ENCODE assay signal across 12 cellular contexts in the genomic region with DNA sequence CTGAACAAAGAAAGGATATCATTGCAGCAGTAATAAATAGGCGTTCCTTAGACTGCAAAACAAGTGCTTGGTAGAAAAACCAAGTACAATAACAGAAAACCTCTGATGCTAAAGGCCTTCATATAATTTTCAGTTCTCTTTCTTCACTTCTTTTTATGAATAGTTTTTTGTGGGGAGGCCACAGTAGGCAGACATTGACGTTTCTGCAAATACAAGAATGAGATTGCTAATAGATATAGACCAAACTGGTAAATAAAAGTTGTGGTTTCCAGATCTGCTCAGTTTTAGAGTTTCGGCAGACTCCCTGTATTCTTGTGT. TPM values are rescaled to one million over a fixed set of nuclear protein-coding genes. Genes with fewer than 3 reads are reported as not detected.
DNase-seq lines count a peak whose midpoint lies in the region; ATAC-seq and TF ChIP-seq lines count a peak whose summit lies in the region.
"Had no signal": no experiment of that assay in that cellular context is flagged by ENCODE, and none has a peak within 500 bp of the region (broad histone marks: within the 10 kb centered on the region; RNA-seq: fewer than 3 reads in every experiment).

No MANE protein-coding gene starts in this region.

- WGBS in spleen, 5 donors, result 44 to 55% (median 48%) methylated on average over 3 of the region's 3 CpGs

- DNase-seq in activated T-cell treated with anti-CD3 and anti-CD28 coated beads, Interleukin-2, amount 50 U/mL, for 24 hours, result no peak
- no peak for DNase-seq in activated T-cell treated with anti-CD3 and anti-CD28 coated beads, Interleukin-2, amount 50 U/mL, for 48 hours
- DNase-seq in spleen (no peak), left ventricle myocardium superior (no peak), coronary artery (ENCODE audit: low spot score) (no peak), foreskin fibroblast (no peak)
- DNase-seq: NCI-H524, psoas muscle, T1000 had no signal

- H3K4me3 Mint-ChIP-seq in activated T-cell treated with anti-CD3 and anti-CD28 coated beads, Interleukin-2, amount 50 U/mL, for 24 hours, result peak overlapping the region; percentile 57

- peaks cover 20% of the 10 kb centered on the region for H3K4me1 Mint-ChIP-seq in activated T-cell treated with anti-CD3 and anti-CD28 coated beads, Interleukin-2, amount 50 U/mL, for 24 hours (ENCODE audit: low read depth)

- TF ChIP-seq POLR2A in spleen (IDR thresholded peaks at IDR 0.05), result no peak

- no peaks in the 10 kb centered on the region for H3K27me3 ChIP-seq in spleen (replicated peaks in 1 of 7)

- H3K9me3 ChIP-seq in spleen, result peaks cover 0 to 16% (median 6%) of the 10 kb centered on the region in 8 donors
- H3K9me3 ChIP-seq: psoas muscle had no signal

- H3K27ac ChIP-seq in spleen (peak overlapping the region in 7 of 8 donors; percentile 16 to 84 (median 70)), coronary artery (no peak overlapping the region)
- H3K27ac ChIP-seq: psoas muscle had no signal

- H3K36me3 Mint-ChIP-seq in activated T-cell treated with anti-CD3 and anti-CD28 coated beads, Interleukin-2, amount 50 U/mL, for 24 hours (ENCODE audit: low read depth), result peaks cover 2% of the 10 kb centered on the region

- H3K27me3 Mint-ChIP-seq in activated T-cell treated with anti-CD3 and anti-CD28 coated beads, Interleukin-2, amount 50 U/mL, for 24 hours, result no peaks in the 10 kb centered on the region

- H3K36me3 ChIP-seq in spleen, result no peaks in the 10 kb centered on the region

- intact Hi-C loops in spleen (cut with DNase I; ENCODE audit: low total_unique reads) (no loop called here), left ventricle myocardium superior (cut with micrococcal nuclease) (no loop called here)

- no peak for TF ChIP-seq CTCF in spleen (IDR thresholded peaks at IDR 0.05 in 8 of 11, conservative IDR thresholded peaks at IDR 0.05 in 3 of 11)
- TF ChIP-seq CTCF in coronary artery (IDR thresholded peaks at IDR 0.05), result no peak
- no peak for TF ChIP-seq CTCF in foreskin fibroblast (IDR thresholded peaks at IDR 0.05; ENCODE audit: low read depth, low read length)

- peak overlapping the region; percentile 91 for H3K27ac Mint-ChIP-seq in activated T-cell treated with anti-CD3 and anti-CD28 coated beads, Interleukin-2, amount 50 U/mL, for 24 hours

- H3K4me3 ChIP-seq in spleen, result no peak overlapping the region
- H3K4me3 ChIP-seq in coronary artery, result no peak overlapping the region
- H3K4me3 ChIP-seq in foreskin fibroblast (ENCODE audit: low read depth in 1 of 2, low read length in 2 of 2), result no peak overlapping the region
- H3K4me3 ChIP-seq: psoas muscle had no signal

- ATAC-seq in GM21825 (IDR thresholded peaks at IDR 0.05; ENCODE audit: unreplicated experiment), result peak; percentile 43
- ATAC-seq in HG03432 (IDR thresholded peaks at IDR 0.05; ENCODE audit: unreplicated experiment), result peak; percentile 72
- no peak for ATAC-seq in left ventricle myocardium superior
- ATAC-seq: HepG2, psoas muscle had no signal

- peaks cover 9% of the 10 kb centered on the region for H3K9me3 Mint-ChIP-seq in activated T-cell treated with anti-CD3 and anti-CD28 coated beads, Interleukin-2, amount 50 U/mL, for 24 hours

- peaks cover 0 to 22% (median 7%) of the 10 kb centered on the region in 6 donors for H3K4me1 ChIP-seq in spleen
- H3K4me1 ChIP-seq: psoas muscle had no signal

RNA-seq across cellular contexts. Expression of a gene that starts 57.0 kb away (rescaled TPM):
- total RNA-seq in spleen (10 to 100 TPM; 42.7 to 55.1 (median 51.6) TPM), left ventricle myocardium superior (10.5 TPM)
- 10 to 100 TPM; 13.5 to 19.8 (median 19.2) TPM for polyA plus RNA-seq in spleen

Comparison
In these comparisons a context has a peak if more than half of its experiments do, and no peak if none do; other contexts are left out.
1. H3K27ac ChIP-seq: peak in spleen (7 of 8); none in coronary artery (0 of 2).